Comparison of ENCODE assay signal across 10 cellular contexts in genomic region chr14:99794156-99794780, GRCh38. TPM values are rescaled to one million over a fixed set of nuclear protein-coding genes. Genes with fewer than 3 reads are reported as not detected.
DNase-seq lines count a peak whose midpoint lies in the region; TF ChIP-seq lines count a peak whose summit lies in the region.
"Had no signal": no experiment of that assay in that cellular context is flagged by ENCODE, and none has a peak within 500 bp of the region (broad histone marks: within the 10 kb centered on the region; RNA-seq: fewer than 3 reads in every experiment).

No MANE protein-coding gene starts in this region.

- no peaks in the 10 kb centered on the region for H3K9me2 ChIP-seq in OCI-LY7 (ENCODE audit: insufficient read depth, low read length)

- intact Hi-C loops in Caco-2 (cut with micrococcal nuclease; ENCODE audit: unreplicated experiment) (loop anchor here (5.0 kb wide), 1 partner anchor 112 kb away; the partner anchor contains the start of gene CYP46A1), OCI-LY7 (cut with micrococcal nuclease; ENCODE audit: unreplicated experiment) (loop anchor here (5.0 kb wide), 1 partner anchor 107 kb away; no protein-coding TSS in a partner anchor), ovary (cut with DNase I) (loop anchor here in 1 of 4 donors (5.0 kb wide), 1 partner anchor 62 kb away; no protein-coding TSS in a partner anchor)

- H3K9ac ChIP-seq in endocrine pancreas (ENCODE audit: control insufficient read depth, insufficient read depth, low read length) = no peak overlapping the region

- no peaks in the 10 kb centered on the region for H3K27me3 Mint-ChIP-seq in Caco-2 (ENCODE audit: insufficient read depth, unreplicated experiment)

- H3K9me3 ChIP-seq in Caco-2 (no peaks in the 10 kb centered on the region), OCI-LY7 (ENCODE audit: low read length) (no peaks in the 10 kb centered on the region), endocrine pancreas (ENCODE audit: control insufficient read depth, low read length) (no peaks in the 10 kb centered on the region), ovary (no peaks in the 10 kb centered on the region)

- H3K4me3 Mint-ChIP-seq in Caco-2 (ENCODE audit: unreplicated experiment) = peak overlapping the region; percentile 46

- H3K27ac Mint-ChIP-seq in Caco-2 (ENCODE audit: unreplicated experiment) = no peak overlapping the region

- H3K79me2 ChIP-seq in OCI-LY7 (ENCODE audit: insufficient read depth, low read depth, low read length) = no peaks in the 10 kb centered on the region

- TF ChIP-seq CTCF in Caco-2 (IDR thresholded peaks at IDR 0.05; ENCODE audit: insufficient read depth in 1 of 2, low read depth in 1 of 2, low read length in 1 of 2, severe bottlenecking in 1 of 2, unreplicated experiment in 1 of 2) (no peak), OCI-LY7 (conservative IDR thresholded peaks at IDR 0.05; ENCODE audit: low read length) (no peak), ovary (IDR thresholded peaks at IDR 0.05) (no peak)

- 49 to 55% (median 50%) methylated on average over 4 of the region's 4 CpGs for WGBS in ovary, 3 donors

- no peak for TF ChIP-seq POLR2A in ovary (IDR thresholded peaks at IDR 0.05)

- DNase-seq in Caco-2 = no peak
- no peak for DNase-seq in OCI-LY7 (ENCODE audit: low spot score)
- DNase-seq in ovary = no peak
- DNase-seq in NCI-H345 (lab: John Stamatoyannopoulos, UW) = no peak
- no peak for DNase-seq in activated CD8-positive, alpha-beta memory T cell treated with anti-CD3 and anti-CD28 coated beads, Interleukin-2, amount 50 U/mL, for 48 hours
- no peak for DNase-seq in OCI-M2 (lab: John Stamatoyannopoulos, UW; ENCODE audit: unreplicated experiment)
- no peak for DNase-seq in epidermal melanocyte (ENCODE audit: insufficient read length, low spot score)
- DNase-seq: T1000 had no signal

- peak overlapping the region; percentile 44 for H3K4me3 ChIP-seq in Caco-2 (ENCODE audit: low read depth, low read length)
- no peak overlapping the region for H3K4me3 ChIP-seq in OCI-LY7 (ENCODE audit: low read depth, low read length, poor library complexity, severe bottlenecking)
- H3K4me3 ChIP-seq in endocrine pancreas (ENCODE audit: control insufficient read depth, insufficient read depth, low read length) = peak overlapping the region; percentile 94
- peak overlapping the region; percentile 53 for H3K4me3 ChIP-seq in ovary

- H3K4me1 ChIP-seq in Caco-2 = no peaks in the 10 kb centered on the region
- peaks cover 3% of the 10 kb centered on the region for H3K4me1 ChIP-seq in OCI-LY7 (ENCODE audit: insufficient read depth, low read length, poor library complexity, severe bottlenecking)
- peaks cover 6% of the 10 kb centered on the region for H3K4me1 ChIP-seq in endocrine pancreas (ENCODE audit: control insufficient read depth, insufficient read depth, low read length)
- H3K4me1 ChIP-seq in ovary (ENCODE audit: insufficient read depth) = peaks cover 4% of the 10 kb centered on the region

- H3K4me1 Mint-ChIP-seq in Caco-2 (ENCODE audit: low read depth, unreplicated experiment) = peaks cover 14% of the 10 kb centered on the region

- BruUV-seq in Caco-2 (replicated peaks; lab: Mats Ljungman, UMichigan) (TSS peak; percentile 45), OCI-LY7 (replicated peaks; lab: Mats Ljungman, UMichigan) (no TSS peak)

- H3K36me3 ChIP-seq in Caco-2 (ENCODE audit: control insufficient read depth, insufficient read depth, low read length) (no peaks in the 10 kb centered on the region), OCI-LY7 (ENCODE audit: insufficient read depth, low read length) (no peaks in the 10 kb centered on the region), endocrine pancreas (ENCODE audit: control insufficient read depth, insufficient read depth, low read length) (no peaks in the 10 kb centered on the region), ovary (no peaks in the 10 kb centered on the region)

- CTCF ChIA-PET in Caco-2 (lab: Charles Lee) (no interaction called here), OCI-LY7 (lab: Charles Lee; ENCODE audit: unreplicated experiment) (no interaction called here)

- peak overlapping the region; percentile 55; the same call in 1 of the 2 replicates for H3K4me2 ChIP-seq in OCI-LY7 (ENCODE audit: low read length)

- POLR2A ChIA-PET in Caco-2 (lab: Charles Lee) = no interaction called here
- POLR2A ChIA-PET in OCI-LY7 (lab: Charles Lee) = no interaction called here

- H3K27ac ChIP-seq in OCI-LY7 (ENCODE audit: low read depth, low read length, poor library complexity, severe bottlenecking) = no peak overlapping the region
- H3K27ac ChIP-seq in ovary = no peak overlapping the region
- H3K27ac ChIP-seq: HL-60 had no signal

- H3K36me3 Mint-ChIP-seq in Caco-2 (ENCODE audit: insufficient read depth, unreplicated experiment) = no peaks in the 10 kb centered on the region

- H2AFZ ChIP-seq in OCI-LY7 (ENCODE audit: low read length) = no peak overlapping the region

- no peak for TF ChIP-seq EP300 in ovary (IDR thresholded peaks at IDR 0.05)

- no peaks in the 10 kb centered on the region for H4K20me1 ChIP-seq in OCI-LY7 (ENCODE audit: insufficient read depth, low read length)

- no peaks in the 10 kb centered on the region for H3K27me3 ChIP-seq in Caco-2 (replicated peaks; ENCODE audit: control insufficient read depth, insufficient read depth, low read length)
- no peaks in the 10 kb centered on the region for H3K27me3 ChIP-seq in endocrine pancreas (ENCODE audit: control insufficient read depth, insufficient read depth, low read length)
- no peaks in the 10 kb centered on the region for H3K27me3 ChIP-seq in ovary

- no peaks in the 10 kb centered on the region for H3K9me3 Mint-ChIP-seq in Caco-2 (ENCODE audit: unreplicated experiment)

RNA-seq across cellular contexts. Expression of gene EML1, which starts 1.1 kb away (rescaled TPM):
- total RNA-seq in Caco-2 (2022) (5.9 and 7.2 TPM in 2 replicates), OCI-LY7 (2022) (not detected in 2 replicates), ovary (10 to 100 TPM in 3 of 7 donors, 1 to 10 TPM in 4; 4.4 to 22.3 (median 9.8) TPM)
- not detected in 2 replicates for total RNA-seq in OCI-LY7 (2014; rRNA removed; shearing (Covaris generic))
- polyA plus RNA-seq in ovary = 10 to 100 TPM in 1 of 2 donors, 1 to 10 TPM in 1; 4.4 to 19.5 TPM
